In the genomic region with DNA sequence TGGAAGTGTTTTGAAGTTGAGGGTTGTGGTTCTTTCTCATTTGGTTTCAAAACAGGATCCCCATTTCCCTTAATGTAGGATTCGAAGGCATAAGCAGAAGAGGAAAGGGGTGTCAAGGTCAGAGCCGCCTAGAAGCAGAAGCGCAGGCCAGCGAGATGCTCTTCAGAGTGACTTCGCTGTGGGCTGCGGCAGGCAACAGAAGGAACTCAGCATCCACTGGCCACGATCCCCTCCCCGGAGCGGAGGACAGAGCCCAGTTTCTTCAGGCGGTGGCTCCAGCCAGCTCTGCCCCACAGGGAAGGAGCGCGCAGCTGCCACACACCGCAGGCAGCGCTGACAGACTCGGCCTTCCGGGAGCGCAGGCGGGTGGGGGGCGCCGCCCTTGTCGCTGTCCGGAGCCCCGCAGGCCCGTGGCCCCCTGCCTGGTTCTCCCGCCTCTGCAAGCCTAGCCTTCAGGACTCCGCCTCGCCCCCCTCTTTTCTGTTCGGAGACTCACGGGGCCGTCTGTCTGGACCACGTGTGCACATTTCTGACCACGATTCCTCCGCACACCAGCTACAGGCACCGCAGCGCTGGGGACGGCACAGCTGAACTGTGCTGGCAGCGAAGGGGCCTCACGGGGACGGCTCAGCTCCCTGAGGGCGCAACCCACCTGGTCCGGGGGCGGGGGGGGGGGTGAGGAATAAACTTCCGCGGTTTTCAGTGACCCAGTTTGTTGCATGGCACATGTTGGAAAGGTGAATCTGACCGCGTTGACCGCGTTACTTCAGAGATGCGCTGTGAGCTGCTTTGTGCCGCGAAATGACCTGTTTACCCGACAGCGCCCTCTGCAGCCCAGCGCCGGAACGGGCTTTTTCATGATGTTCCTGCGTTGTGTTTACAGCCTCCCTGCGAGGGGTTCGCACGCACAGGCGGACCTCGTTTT, we compare ENCODE assay signal across 8 cellular contexts. TPM values are rescaled to one million over a fixed set of nuclear protein-coding genes. Genes with fewer than 3 reads are reported as not detected.
DNase-seq lines count a peak whose midpoint lies in the region.

No MANE protein-coding gene starts in this region.

- peak; percentile 0 for DNase-seq in ELR (ENCODE audit: low read depth)
- DNase-seq in H4 (ENCODE audit: low spot score) = peak; percentile 39
- peak; percentile 88 for DNase-seq in NCI-H1105 treated with DMSO at 0.1 percent for 48 hours (lab: John Stamatoyannopoulos, UW)
- DNase-seq in activated CD4-positive, CD25-positive, alpha-beta regulatory T cell (lab: John Stamatoyannopoulos, UW) = peak; percentile 51 to 77 (median 60)
- DNase-seq in central memory CD4-positive, alpha-beta T cell = peak; percentile 76
- DNase-seq in left kidney (ENCODE audit: low read depth, low spot score) = peak; percentile 92
- peak; percentile 89 to 92 for DNase-seq in stimulated activated CD4-positive, alpha-beta T cell treated with anti-CD3 and anti-CD28 coated beads, Interleukin-2, amount 100 ng/mL, for 24 hours
- DNase-seq in T1000 (lab: John Stamatoyannopoulos, UW) = no peak

RNA-seq across cellular contexts. Expression of a gene that starts 26.1 kb away (rescaled TPM):
- not detected in 2 replicates for total RNA-seq in H4 (2014; rRNA removed; shearing (Covaris generic))

RNA-seq across cellular contexts. Expression of a gene that starts 59.9 kb away (rescaled TPM):
- total RNA-seq in H4 (2014; rRNA removed; shearing (Covaris generic)) = not detected in 2 replicates
